13 cellular contexts compared by ENCODE assay signal in the genomic region with DNA sequence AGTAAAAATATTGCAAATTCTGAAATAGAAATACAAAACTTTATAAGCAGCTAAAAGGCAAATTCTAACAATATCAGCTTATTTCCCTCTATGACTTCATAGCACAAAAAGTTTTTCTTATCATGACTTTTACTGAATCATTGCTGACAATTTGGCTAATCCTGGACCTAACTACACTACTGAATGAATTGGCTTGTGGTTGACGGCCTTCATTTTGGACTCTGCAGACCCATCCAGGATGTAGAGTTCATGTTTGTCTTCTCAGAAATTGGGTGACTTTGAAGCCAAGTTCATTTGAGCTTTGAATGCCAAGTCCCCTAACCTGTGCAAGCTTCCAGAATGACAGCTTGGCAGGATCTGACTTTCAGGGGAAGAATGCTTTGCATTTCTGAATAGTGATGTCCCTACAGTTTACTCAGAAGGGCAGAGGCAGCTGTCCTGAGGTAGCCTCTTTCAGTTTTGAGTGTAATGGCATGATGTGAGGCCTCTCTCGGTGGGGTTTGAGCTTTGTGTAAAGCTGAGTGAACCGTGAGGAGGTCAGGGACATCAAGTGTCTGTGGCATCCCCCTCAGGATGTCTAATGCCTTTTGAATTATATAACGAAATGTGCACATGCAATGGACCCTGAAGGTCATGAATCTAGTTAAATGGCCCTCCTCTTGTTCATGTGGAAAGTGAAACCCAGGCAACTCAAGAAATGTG. TPM values are rescaled to one million over a fixed set of nuclear protein-coding genes. Genes with fewer than 3 reads are reported as not detected.
DNase-seq lines count a peak whose midpoint lies in the region; ATAC-seq and TF ChIP-seq lines count a peak whose summit lies in the region.
"Had no signal": no experiment of that assay in that cellular context is flagged by ENCODE, and none has a peak within 500 bp of the region (broad histone marks: within the 10 kb centered on the region; RNA-seq: fewer than 3 reads in every experiment).

No MANE protein-coding gene starts in this region.

- H3K4me3 ChIP-seq in RWPE2 (ENCODE audit: severe bottlenecking) (no peak overlapping the region), H7 (ENCODE audit: insufficient read depth, low read depth, low read length) (no peak overlapping the region)
- H3K4me3 ChIP-seq: lung had no signal

- H3K27me3 ChIP-seq in RWPE2 (ENCODE audit: insufficient read depth, poor library complexity, severe bottlenecking) (no peaks in the 10 kb centered on the region), H7 (ENCODE audit: control insufficient read depth, insufficient read depth, low read length) (no peaks in the 10 kb centered on the region)
- H3K27me3 ChIP-seq: foreskin keratinocyte had no signal

- H3K36me3 ChIP-seq in RWPE2 (ENCODE audit: low read depth) = peaks cover 94% of the 10 kb centered on the region
- H3K36me3 ChIP-seq in H7 (replicated peaks; ENCODE audit: control insufficient read depth, insufficient read depth, low read length) = no peaks in the 10 kb centered on the region

- no peak for DNase-seq in RWPE2 (ENCODE audit: low spot score)
- peak; percentile 73 for DNase-seq in iris pigment epithelial cell (ENCODE audit: low read depth)
- DNase-seq in HPDE6-E6E7 (ENCODE audit: extremely low spot score) = no peak
- no peak for DNase-seq in H7
- no peak for DNase-seq in islet precursor cell
- DNase-seq in activated CD4-positive, alpha-beta T cell treated with anti-CD3 and anti-CD28 coated beads, Interleukin-2, amount 50 U/mL, for 4 hours = no peak
- DNase-seq: cerebellar nuclear complex, foreskin keratinocyte, NCI-H1694 had no signal

- ATAC-seq in GM18511 (IDR thresholded peaks at IDR 0.05; ENCODE audit: unreplicated experiment) (peak; percentile 54), HG02759 (IDR thresholded peaks at IDR 0.05; ENCODE audit: unreplicated experiment) (peak; percentile 61), RWPE2 (ENCODE audit: low read depth) (no peak)
- ATAC-seq: foreskin keratinocyte had no signal

- H3K9me3 ChIP-seq in RWPE2 (ENCODE audit: severe bottlenecking) = no peaks in the 10 kb centered on the region

- no peaks in the 10 kb centered on the region for H3K4me1 ChIP-seq in RWPE2 (ENCODE audit: insufficient read depth, poor library complexity, severe bottlenecking)
- H3K4me1 ChIP-seq: foreskin keratinocyte had no signal

- TF ChIP-seq CTCF in RWPE2 (IDR thresholded peaks at IDR 0.05; ENCODE audit: poor library complexity, severe bottlenecking) = no peak

- H3K27ac ChIP-seq in RWPE2 (ENCODE audit: poor library complexity, severe bottlenecking) = peak overlapping the region; percentile 5
- H3K27ac ChIP-seq: foreskin keratinocyte, HL-60 had no signal

RNA-seq across cellular contexts. Expression of gene EFEMP1, which starts 48.0 kb away (rescaled TPM):
- total RNA-seq in H7 (2014; rRNA removed; shearing (Covaris generic)) = 9.4 and 12.4 TPM in 2 replicates
